ENCODE assay signal across 11 cellular contexts in genomic region chr9:14097215-14097614, GRCh38.
DNase-seq lines count a peak whose midpoint lies in the region; ATAC-seq, FAIRE-seq and TF ChIP-seq lines count a peak whose summit lies in the region.
"Had no signal": no experiment of that assay in that cellular context is flagged by ENCODE, and none has a peak within 500 bp of the region (broad histone marks: within the 10 kb centered on the region; RNA-seq: fewer than 3 reads in every experiment).

No MANE protein-coding gene starts in this region.

- no peaks in the 10 kb centered on the region for H3K27me3 Mint-ChIP-seq in progenitor cell of endocrine pancreas
- H3K27me3 Mint-ChIP-seq: effector memory CD8-positive, alpha-beta T cell had no signal

- no peak for TF ChIP-seq CTCF in bronchial epithelial cell (IDR thresholded peaks at IDR 0.05; ENCODE audit: insufficient read depth, low read length, severe bottlenecking)
- no peak for TF ChIP-seq CTCF in stomach (IDR thresholded peaks at IDR 0.05)
- TF ChIP-seq CTCF in GM20000 (IDR thresholded peaks at IDR 0.05; ENCODE audit: extremely low read depth, missing control alignments), result no peak
- no peak for TF ChIP-seq CTCF in progenitor cell of endocrine pancreas (IDR thresholded peaks at IDR 0.05; ENCODE audit: unreplicated experiment)

- H3K4me1 ChIP-seq in stomach, result peaks cover 14 to 54% (median 31%) of the 10 kb centered on the region in 4 donors

- 4 to 11% (median 6%) methylated on average over 4 of the region's 4 CpGs for WGBS in stomach, 5 donors

- ATAC-seq in left colon, result peak; percentile 62
- ATAC-seq: effector memory CD8-positive, alpha-beta T cell had no signal

- no peaks in the 10 kb centered on the region for H3K9me3 ChIP-seq in stomach
- H3K9me3 ChIP-seq: ovary had no signal

- H3K4me3 ChIP-seq in bronchial epithelial cell (ENCODE audit: low read depth, low read length), result no peak overlapping the region
- H3K4me3 ChIP-seq in stomach, result peak overlapping the region in 1 of 4 donors; percentile 31
- H3K4me3 ChIP-seq: ovary had no signal

- no peak for TF ChIP-seq EP300 in stomach (IDR thresholded peaks at IDR 0.05)

- DNase-seq in NCI-H345 (lab: John Stamatoyannopoulos, UW) (peak; percentile 41), bronchial epithelial cell (ENCODE audit: low read depth) (peak; percentile 64), left colon (no peak), stomach (no peak), NCI-H1417 (lab: John Stamatoyannopoulos, UW) (no peak), GM20000 (ENCODE audit: low spot score) (no peak), progenitor cell of endocrine pancreas (ENCODE audit: low spot score, unreplicated experiment) (no peak)
- no peak for DNase-seq in stimulated activated CD8-positive, alpha-beta memory T cell treated with anti-CD3 and anti-CD28 coated beads, Interleukin-4, amount 100 ng/mL, for 48 hours
- DNase-seq: effector memory CD8-positive, alpha-beta T cell; ovary; substantia nigra had no signal

- H3K27ac Mint-ChIP-seq in progenitor cell of endocrine pancreas, result no peak overlapping the region
- H3K27ac Mint-ChIP-seq: effector memory CD8-positive, alpha-beta T cell had no signal

- H3K4me1 Mint-ChIP-seq in progenitor cell of endocrine pancreas (ENCODE audit: low read depth), result peaks cover 25% of the 10 kb centered on the region

- no peaks in the 10 kb centered on the region for H3K9me3 Mint-ChIP-seq in progenitor cell of endocrine pancreas (ENCODE audit: low read depth)
- H3K9me3 Mint-ChIP-seq: effector memory CD8-positive, alpha-beta T cell had no signal

- H3K36me3 Mint-ChIP-seq in progenitor cell of endocrine pancreas (ENCODE audit: insufficient read depth), result no peaks in the 10 kb centered on the region

- no peaks in the 10 kb centered on the region for H3K36me3 ChIP-seq in bronchial epithelial cell (ENCODE audit: control insufficient read depth, insufficient read depth, low read length)
- H3K36me3 ChIP-seq in stomach, result peaks cover 0 to 5% (median 0%) of the 10 kb centered on the region in 4 donors
- H3K36me3 ChIP-seq: ovary had no signal

- H3K4me3 Mint-ChIP-seq in progenitor cell of endocrine pancreas (ENCODE audit: low read depth), result no peak overlapping the region
- H3K4me3 Mint-ChIP-seq: effector memory CD8-positive, alpha-beta T cell had no signal

- FAIRE-seq in bronchial epithelial cell (lab: Jason Lieb, UNC), result no peak

- intact Hi-C loops in left colon (cut with DNase I, micrococcal nuclease) (no loop called here), stomach (cut with DNase I; ENCODE audit: low total_unique reads) (no loop called here)

- no peak for TF ChIP-seq POLR2A in stomach (IDR thresholded peaks at IDR 0.05)

- H3K27me3 ChIP-seq in bronchial epithelial cell (ENCODE audit: control insufficient read depth, insufficient read depth, low read length) (no peaks in the 10 kb centered on the region), stomach (no peaks in the 10 kb centered on the region)
- H3K27me3 ChIP-seq: ovary had no signal

- H3K27ac ChIP-seq in stomach, result peak overlapping the region in 4 of 5 donors; percentile 76 to 85 (median 80)

Comparison
In these comparisons a context has a peak if more than half of its experiments do, and no peak if none do; other contexts are left out.
1. DNase-seq: peak in NCI-H345 (single experiment) and bronchial epithelial cell (single experiment); none in left colon (0 of 2), stomach (single experiment), NCI-H1417 (0 of 3), GM20000 (single experiment), progenitor cell of endocrine pancreas (single experiment) and stimulated activated CD8-positive, alpha-beta memory T cell treated with anti-CD3 and anti-CD28 coated beads, Interleukin-4, amount 100 ng/mL, for 48 hours (single experiment).